ENCODE assay signal across 1 cellular context in the genomic region with DNA sequence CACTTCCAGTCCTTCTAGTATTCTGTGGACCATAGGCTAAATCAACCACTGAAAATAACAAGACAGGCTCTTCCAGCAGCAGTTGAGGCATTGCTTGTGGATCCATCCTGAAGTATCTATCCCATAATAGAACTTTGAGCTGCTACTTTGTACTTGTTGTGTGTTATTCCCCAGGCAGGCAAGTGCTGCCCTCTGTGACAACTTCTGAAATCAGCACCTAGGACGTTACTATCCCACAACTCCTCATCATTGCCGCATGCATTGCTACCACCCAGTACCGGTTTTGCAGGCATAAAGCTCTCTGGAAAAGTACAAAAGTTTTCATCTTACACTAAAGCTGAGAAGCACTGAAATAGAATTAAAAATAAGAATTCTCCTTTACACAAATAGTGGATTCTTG.
TF ChIP-seq lines count a peak whose summit lies in the region.

No MANE protein-coding gene starts in this region.

TF ChIP-seq in H1, 55 proteins besides CTCF, POLR2A, EP300 and RAD21:
- TF ChIP-seq, protein P1, sequence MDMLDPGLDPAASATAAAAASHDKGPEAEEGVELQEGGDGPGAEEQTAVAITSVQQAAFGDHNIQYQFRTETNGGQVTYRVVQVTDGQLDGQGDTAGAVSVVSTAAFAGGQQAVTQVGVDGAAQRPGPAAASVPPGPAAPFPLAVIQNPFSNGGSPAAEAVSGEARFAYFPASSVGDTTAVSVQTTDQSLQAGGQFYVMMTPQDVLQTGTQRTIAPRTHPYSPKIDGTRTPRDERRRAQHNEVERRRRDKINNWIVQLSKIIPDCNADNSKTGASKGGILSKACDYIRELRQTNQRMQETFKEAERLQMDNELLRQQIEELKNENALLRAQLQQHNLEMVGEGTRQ (IDR thresholded peaks at IDR 0.05; ENCODE audit: low read length) = no peak
